8 cellular contexts compared by ENCODE assay signal in genomic region chr15:92899910-92900711, GRCh38. TPM values are rescaled to one million over a fixed set of nuclear protein-coding genes. Genes with fewer than 3 reads are reported as not detected.
DNase-seq lines count a peak whose midpoint lies in the region; ATAC-seq and TF ChIP-seq lines count a peak whose summit lies in the region.

TSS of gene CHD2 (plus strand) at chr15:92900324. CDS start at chr15:92901238, 914 bp downstream.

- no TSS peak for BruUV-seq in Calu3 (replicated peaks; lab: Mats Ljungman, UMichigan)

- H3K9ac ChIP-seq in endodermal cell (ENCODE audit: extremely low read depth, low read length, poor library complexity, severe bottlenecking), result peak within 1 kb of the TSS; percentile 100

- no peaks in the 10 kb centered on the region for H3K27me3 Mint-ChIP-seq in Calu3 (ENCODE audit: unreplicated experiment)
- H3K27me3 Mint-ChIP-seq in endodermal cell (ENCODE audit: insufficient read depth), result no peaks in the 10 kb centered on the region

- H3K27ac Mint-ChIP-seq in Calu3 (ENCODE audit: unreplicated experiment), result peak within 1 kb of the TSS; percentile 79
- peak within 1 kb of the TSS; percentile 100 for H3K27ac Mint-ChIP-seq in endodermal cell

- WGBS in endodermal cell (ENCODE audit: insufficient coverage in 1 of 2, insufficient read length in 1 of 2), 2 experiments, result 0% methylated on average over 7 to 13 of the region's 14 CpGs

- H3K27ac ChIP-seq in endodermal cell (ENCODE audit: low read depth, low read length), result peak within 1 kb of the TSS; percentile 99

- H3K36me3 Mint-ChIP-seq in Calu3 (ENCODE audit: insufficient read depth, unreplicated experiment) (peaks cover 98% of the 10 kb centered on the region), endodermal cell (ENCODE audit: low read depth) (peaks cover 60% of the 10 kb centered on the region)

- H3K36me3 ChIP-seq in endodermal cell (ENCODE audit: control insufficient read depth, insufficient read depth, low read length), result peaks cover 68% of the 10 kb centered on the region

- DNase-seq in Calu3, result peak; percentile 76
- DNase-seq in HT1080 (ENCODE audit: low read depth), result peak; percentile 94
- peak; percentile 83 to 92 for DNase-seq in NOMO-1 (lab: John Stamatoyannopoulos, UW; ENCODE audit: unreplicated experiment in 2 of 2)
- DNase-seq in activated CD8-positive, alpha-beta memory T cell treated with anti-CD3 and anti-CD28 coated beads for 1 hour (ENCODE audit: extremely low read depth in 1 of 2, low read depth in 1 of 2), result peak; percentile 30 to 46
- peak; percentile 89 for DNase-seq in endodermal cell
- DNase-seq in mesenteric fat pad (ENCODE audit: low spot score), result no peak
- DNase-seq in stimulated activated CD8-positive, alpha-beta memory T cell treated with anti-CD3 and anti-CD28 coated beads, Interleukin-7, amount 100 ng/mL, for 48 hours (ENCODE audit: extremely low read depth in 1 of 2, low read depth in 1 of 2), result peak; percentile 30 to 52

- peak; percentile 64 for ATAC-seq in GM21381 (IDR thresholded peaks at IDR 0.05; ENCODE audit: unreplicated experiment)

- CTCF ChIA-PET in Calu3 (lab: Charles Lee), result interaction anchor here (0.6 to 2.2 kb wide), 15 partner anchors 9 to 103 kb away, joined by 3 to 24 read pairs (median 5); no protein-coding TSS in a partner anchor

- H3K4me3 ChIP-seq in endodermal cell (ENCODE audit: low read length), result peak within 1 kb of the TSS; percentile 95

- H3K27me3 ChIP-seq in endodermal cell (ENCODE audit: control insufficient read depth, insufficient read depth, low read length, poor library complexity, severe bottlenecking), result no peaks in the 10 kb centered on the region

- H3K4me1 Mint-ChIP-seq in Calu3 (ENCODE audit: low read depth, unreplicated experiment) (peaks cover 20% of the 10 kb centered on the region), endodermal cell (peaks cover 10% of the 10 kb centered on the region)

- no peaks in the 10 kb centered on the region for H3K9me3 ChIP-seq in endodermal cell (ENCODE audit: control insufficient read depth, low read length)

- H3K4me1 ChIP-seq in endodermal cell (ENCODE audit: control insufficient read depth, insufficient read depth, low read length), result no peaks in the 10 kb centered on the region

- H3K4me3 Mint-ChIP-seq in Calu3 (ENCODE audit: low read depth, unreplicated experiment), result peak within 1 kb of the TSS; percentile 80
- H3K4me3 Mint-ChIP-seq in endodermal cell, result peak within 1 kb of the TSS; percentile 95

- intact Hi-C loops in Calu3 (cut with micrococcal nuclease; ENCODE audit: unreplicated experiment), result loop anchor here (1.0 to 2.0 kb wide), 2 partner anchors 15 to 90 kb away; no protein-coding TSS in a partner anchor

- H3K9me3 Mint-ChIP-seq in Calu3 (ENCODE audit: low read depth, unreplicated experiment) (peaks cover 4% of the 10 kb centered on the region), endodermal cell (peaks cover 4% of the 10 kb centered on the region)

- no peak for TF ChIP-seq CTCF in Calu3 (IDR thresholded peaks at IDR 0.05; ENCODE audit: unreplicated experiment)
- peak; percentile 3 for TF ChIP-seq CTCF in endodermal cell (conservative IDR thresholded peaks at IDR 0.05)

RNA-seq across cellular contexts. Expression of gene CHD2, which starts in this region (rescaled TPM):
- total RNA-seq in Calu3 (2022) (127 and 140 TPM in 2 replicates), endodermal cell (100 to 1,000 TPM; 116 to 127 TPM), mesenteric fat pad (90.9 TPM)
- total RNA-seq in HT1080 (2014; rRNA removed; shearing (Covaris generic)), result 16.7 and 28.1 TPM in 2 replicates
- polyA plus RNA-seq in HT1080 (2015; cell fraction: cytosol; rRNA removed), result 24.0 and 28.3 TPM in 2 replicates
- 84.1 TPM in 2 replicates for polyA plus RNA-seq in HT1080 (2015; cell fraction: nucleus; rRNA removed)
- 56.2 TPM for polyA plus RNA-seq in endodermal cell (2013, experiment 1 of 2)
- polyA plus RNA-seq in endodermal cell (2013, experiment 2 of 2), result 46.7 TPM
